19 cellular contexts compared by ENCODE assay signal in genomic region chr16:75929056-75929455, GRCh38.
A peak's percentile ranks its signal among the peaks of the same experiment; 100 is the strongest.
DNase-seq lines count a peak whose midpoint lies in the region; ATAC-seq, FAIRE-seq and TF ChIP-seq lines count a peak whose summit lies in the region.
"Had no signal": no experiment of that assay in that cellular context is flagged by ENCODE, and none has a peak within 500 bp of the region (broad histone marks: within the 10 kb centered on the region; RNA-seq: fewer than 3 reads in every experiment).

No MANE protein-coding gene starts in this region.

- H3K4me3 ChIP-seq in astrocyte (ENCODE audit: insufficient read depth, low read depth, low read length): no peak overlapping the region
- no peak overlapping the region for H3K4me3 ChIP-seq in colonic mucosa

- H3K36me3 ChIP-seq in astrocyte (ENCODE audit: insufficient read depth, low read length) (no peaks in the 10 kb centered on the region), colonic mucosa (no peaks in the 10 kb centered on the region)

- H3K9me3 ChIP-seq in astrocyte (ENCODE audit: insufficient read depth, low read depth, low read length) (no peaks in the 10 kb centered on the region), colonic mucosa (no peaks in the 10 kb centered on the region)

- H3K4me1 ChIP-seq in astrocyte (ENCODE audit: insufficient read depth, low read length) (no peaks in the 10 kb centered on the region), foreskin keratinocyte (no peaks in the 10 kb centered on the region), colonic mucosa (no peaks in the 10 kb centered on the region)

- no peak overlapping the region for H3K27ac ChIP-seq in astrocyte (ENCODE audit: low read depth, low read length)
- no peak overlapping the region for H3K27ac ChIP-seq in foreskin keratinocyte
- H3K27ac ChIP-seq in colonic mucosa: no peak overlapping the region
- H3K27ac ChIP-seq: C4-2B, HL-60 had no signal

- ATAC-seq in foreskin keratinocyte (peak; percentile 49), GM18498 (IDR thresholded peaks at IDR 0.05; ENCODE audit: unreplicated experiment) (no peak)
- no peak for ATAC-seq in stimulated activated naive B cell treated with anti-CD40 and anti-IgM and Interleukin-4, amounts not matched to agents 10 μg/mL and 1 μg/mL and 100 μg/mL, for 72 hours (replicated peaks)

- no peaks in the 10 kb centered on the region for H4K20me1 ChIP-seq in astrocyte (ENCODE audit: insufficient read depth, low read length)

- H3K9me3 Mint-ChIP-seq in astrocyte (ENCODE audit: unreplicated experiment): no peaks in the 10 kb centered on the region
- H3K9me3 Mint-ChIP-seq in stimulated activated naive B cell treated with anti-CD40 and anti-IgM and Interleukin-4, amounts not matched to agents 10 μg/mL and 1 μg/mL and 100 μg/mL, for 72 hours: peaks cover 3 to 4% of the 10 kb centered on the region in 2 donors

- H3K4me3 Mint-ChIP-seq in astrocyte (ENCODE audit: unreplicated experiment): no peak overlapping the region
- H3K4me3 Mint-ChIP-seq in stimulated activated naive B cell treated with anti-CD40 and anti-IgM and Interleukin-4, amounts not matched to agents 10 μg/mL and 1 μg/mL and 100 μg/mL, for 72 hours: no peak overlapping the region
- H3K4me3 Mint-ChIP-seq: B cell; CD4-positive, alpha-beta memory T cell; IgD-negative memory B cell had no signal

- DNase-seq in HT1080 (ENCODE audit: low read depth) (peak; percentile 59), astrocyte (ENCODE audit: low read depth) (peak; percentile 12), foreskin keratinocyte (peak in 1 of 2 donors; percentile 37), colonic mucosa (no peak), NCI-H2081 treated with DMSO at 0.1 percent for 48 hours (lab: John Stamatoyannopoulos, UW) (no peak)
- no peak for DNase-seq in stimulated activated naive B cell treated with anti-CD40 and anti-IgM and Interleukin-4, amounts not matched to agents 10 μg/mL and 1 μg/mL and 100 μg/mL, for 72 hours
- DNase-seq: CD4-positive, alpha-beta memory T cell; DMS79; EL; GDM1; HCEC 1CT had no signal

- H3K9ac ChIP-seq in astrocyte (ENCODE audit: low read length) (no peak overlapping the region), colonic mucosa (ENCODE audit: low read depth in 2 of 2, low read length in 2 of 2) (no peak overlapping the region)

- H3K79me2 ChIP-seq in astrocyte (ENCODE audit: insufficient read depth, low read length): no peaks in the 10 kb centered on the region

- H3K27me3 Mint-ChIP-seq in astrocyte (ENCODE audit: low read depth, unreplicated experiment): peaks cover 7% of the 10 kb centered on the region
- no peaks in the 10 kb centered on the region for H3K27me3 Mint-ChIP-seq in stimulated activated naive B cell treated with anti-CD40 and anti-IgM and Interleukin-4, amounts not matched to agents 10 μg/mL and 1 μg/mL and 100 μg/mL, for 72 hours
- H3K27me3 Mint-ChIP-seq: B cell; CD4-positive, alpha-beta memory T cell; IgD-negative memory B cell had no signal

- no peaks in the 10 kb centered on the region for H3K4me1 Mint-ChIP-seq in astrocyte (ENCODE audit: low read depth, unreplicated experiment)
- H3K4me1 Mint-ChIP-seq in stimulated activated naive B cell treated with anti-CD40 and anti-IgM and Interleukin-4, amounts not matched to agents 10 μg/mL and 1 μg/mL and 100 μg/mL, for 72 hours: no peaks in the 10 kb centered on the region
- H3K4me1 Mint-ChIP-seq: B cell; CD4-positive, alpha-beta memory T cell; IgD-negative memory B cell had no signal

- H2AFZ ChIP-seq in astrocyte (ENCODE audit: low read depth, low read length): no peak overlapping the region

- FAIRE-seq in astrocyte (lab: Jason Lieb, UNC): no peak
- FAIRE-seq: A204.1, GM12892, H1 had no signal

- H3K4me2 ChIP-seq in astrocyte (ENCODE audit: low read length): no peak overlapping the region

- H3K36me3 Mint-ChIP-seq in astrocyte (ENCODE audit: low read depth, unreplicated experiment): no peaks in the 10 kb centered on the region
- no peaks in the 10 kb centered on the region for H3K36me3 Mint-ChIP-seq in stimulated activated naive B cell treated with anti-CD40 and anti-IgM and Interleukin-4, amounts not matched to agents 10 μg/mL and 1 μg/mL and 100 μg/mL, for 72 hours
- H3K36me3 Mint-ChIP-seq: CD4-positive, alpha-beta memory T cell; IgD-negative memory B cell had no signal

- H3K27me3 ChIP-seq in astrocyte (ENCODE audit: insufficient read depth, low read length) (no peaks in the 10 kb centered on the region), foreskin keratinocyte (no peaks in the 10 kb centered on the region), colonic mucosa (no peaks in the 10 kb centered on the region)

- TF ChIP-seq CTCF in astrocyte (IDR thresholded peaks at IDR 0.05; ENCODE audit: insufficient read depth, low read depth, low read length): no peak
- TF ChIP-seq CTCF in foreskin keratinocyte (conservative IDR thresholded peaks at IDR 0.05): no peak
- TF ChIP-seq CTCF in colonic mucosa (IDR thresholded peaks at IDR 0.05): no peak

- intact Hi-C loops in colonic mucosa (cut with DNase I): no loop called here

- H3K27ac Mint-ChIP-seq in astrocyte (ENCODE audit: unreplicated experiment): no peak overlapping the region
- no peak overlapping the region for H3K27ac Mint-ChIP-seq in stimulated activated naive B cell treated with anti-CD40 and anti-IgM and Interleukin-4, amounts not matched to agents 10 μg/mL and 1 μg/mL and 100 μg/mL, for 72 hours
- H3K27ac Mint-ChIP-seq: B cell; CD4-positive, alpha-beta memory T cell; IgD-negative memory B cell had no signal

Comparison
In these comparisons a context has a peak if more than half of its experiments do, and no peak if none do; other contexts are left out.
1. DNase-seq: peak in HT1080 (single experiment) and astrocyte (single experiment); none in colonic mucosa (single experiment), stimulated activated naive B cell treated with anti-CD40 and anti-IgM and Interleukin-4, amounts not matched to agents 10 μg/mL and 1 μg/mL and 100 μg/mL, for 72 hours (single experiment) and NCI-H2081 treated with DMSO at 0.1 percent for 48 hours (single experiment).